ENCODE assay signal across 22 cellular contexts in genomic region chr4:118857760-118858159, GRCh38. TPM values are rescaled to one million over a fixed set of nuclear protein-coding genes. Genes with fewer than 3 reads are reported as not detected.
DNase-seq lines count a peak whose midpoint lies in the region; ATAC-seq, FAIRE-seq and TF ChIP-seq lines count a peak whose summit lies in the region.
"Had no signal": no experiment of that assay in that cellular context is flagged by ENCODE, and none has a peak within 500 bp of the region (broad histone marks: within the 10 kb centered on the region; RNA-seq: fewer than 3 reads in every experiment).

No MANE protein-coding gene starts in this region.

- peaks cover 3% of the 10 kb centered on the region; the same call in 1 of the 3 replicates for H3K36me3 Mint-ChIP-seq in GM23338 (ENCODE audit: low read depth)

- TF ChIP-seq POLR2A in HepG2 (IDR thresholded peaks at IDR 0.05; ENCODE audit: insufficient read depth in 1 of 2, low read depth in 2 of 2, low read length in 2 of 2) = no peak

- H3K27me3 Mint-ChIP-seq in GM23338 (ENCODE audit: insufficient read depth, low read depth, poor library complexity) = no peaks in the 10 kb centered on the region
- H3K27me3 Mint-ChIP-seq: CD4-positive, alpha-beta T cell had no signal

- no peaks in the 10 kb centered on the region for H3K9me2 ChIP-seq in GM23338 (ENCODE audit: insufficient read depth)
- H3K9me2 ChIP-seq in PC-9 (ENCODE audit: insufficient read depth) = no peaks in the 10 kb centered on the region

- H3K27ac ChIP-seq in GM23338 (ENCODE audit: low read depth) (no peak overlapping the region), PC-9 (no peak overlapping the region), HepG2 (ENCODE audit: extremely low read length, insufficient read depth, low read length) (no peak overlapping the region), pancreas (no peak overlapping the region)
- H3K27ac ChIP-seq: BLaER1 treated with 17β-estradiol and CSF1 and Interleukin-3, amounts not matched to agents 10 nM and 100 nM; HL-60; RWPE1 had no signal

- POLR2A ChIA-PET in PC-9 (lab: Charles Lee; ENCODE audit: unreplicated experiment) (no interaction called here), HepG2 (lab: Yijun Ruan, JAX) (no interaction called here)

- no peak overlapping the region for H3K9ac ChIP-seq in HepG2 (ENCODE audit: insufficient read depth, low read depth, low read length)
- H3K9ac ChIP-seq: BLaER1 treated with 17β-estradiol and CSF1 and Interleukin-3, amounts not matched to agents 10 nM and 100 nM had no signal

- H3K27me3 ChIP-seq in GM23338 (ENCODE audit: insufficient read depth) (no peaks in the 10 kb centered on the region), PC-9 (ENCODE audit: insufficient read depth, low read depth) (no peaks in the 10 kb centered on the region), HepG2 (ENCODE audit: control insufficient read depth in 1 of 2, insufficient read depth in 2 of 2, low read length in 2 of 2) (no peaks in the 10 kb centered on the region), pancreas (no peaks in the 10 kb centered on the region)
- H3K27me3 ChIP-seq: BLaER1 treated with 17β-estradiol and CSF1 and Interleukin-3, amounts not matched to agents 10 nM and 100 nM had no signal

- H3K79me2 ChIP-seq in GM23338 (replicated peaks; ENCODE audit: insufficient read depth) (peaks cover 6% of the 10 kb centered on the region; the same call in 1 of the 2 replicates), PC-9 (ENCODE audit: low read depth) (no peaks in the 10 kb centered on the region), HepG2 (ENCODE audit: insufficient read depth, low read length) (no peaks in the 10 kb centered on the region)

- intact Hi-C loops in PC-9 (cut with micrococcal nuclease; ENCODE audit: unreplicated experiment) (no loop called here), HepG2 (cut with micrococcal nuclease; ENCODE audit: unreplicated experiment) (no loop called here), pancreas (cut with DNase I) (no loop called here)

- TF ChIP-seq RAD21 in HepG2 (CRISPR knock-in tag; IDR thresholded peaks at IDR 0.05) = no peak

- CTCF ChIA-PET in PC-9 (lab: Charles Lee) = no interaction called here
- CTCF ChIA-PET in HepG2 (lab: Yijun Ruan, JAX; ENCODE audit: low intra/inter-chr PET ratio, low total read pairs) = no interaction called here

- H3K27ac Mint-ChIP-seq in GM23338 = peak overlapping the region; percentile 61; the same call in 1 of the 2 replicates
- H3K27ac Mint-ChIP-seq: CD4-positive, alpha-beta T cell had no signal

- H4K20me1 ChIP-seq in GM23338 (replicated peaks; ENCODE audit: insufficient read depth) (no peaks in the 10 kb centered on the region), PC-9 (ENCODE audit: insufficient read depth) (no peaks in the 10 kb centered on the region), HepG2 (ENCODE audit: insufficient read depth, low read length) (no peaks in the 10 kb centered on the region)
- H4K20me1 ChIP-seq: BLaER1 treated with 17β-estradiol and CSF1 and Interleukin-3, amounts not matched to agents 10 nM and 100 nM had no signal

- no peaks in the 10 kb centered on the region for H3F3A ChIP-seq in GM23338 (replicated peaks; ENCODE audit: low read depth)
- H3F3A ChIP-seq in PC-9 (ENCODE audit: insufficient read depth, low read depth) = no peaks in the 10 kb centered on the region

- DNase-seq in GM23338 (ENCODE audit: low spot score) (no peak), PC-9 (no peak), HepG2 (ENCODE audit: low spot score) (no peak), pancreas (no peak), inferior parietal cortex (ENCODE audit: extremely low spot score) (no peak)
- DNase-seq: AML-193; CD4-positive, alpha-beta T cell; MM.1S; NCI-H2029; NCI-H446; NCI-H526; NCI-H82; SHP77 had no signal

- H3K4me1 Mint-ChIP-seq in GM23338 = peaks cover 15% of the 10 kb centered on the region

- H3K4me3 ChIP-seq in GM23338 (no peak overlapping the region), PC-9 (no peak overlapping the region), HepG2 (replicated peaks in 1 of 3; ENCODE audit: insufficient read depth in 1 of 3, low read depth in 2 of 3, low read length in 3 of 3) (no peak overlapping the region), pancreas (no peak overlapping the region)
- H3K4me3 ChIP-seq: BLaER1 treated with 17β-estradiol and CSF1 and Interleukin-3, amounts not matched to agents 10 nM and 100 nM had no signal

- H2AFZ ChIP-seq in GM23338 (no peak overlapping the region), PC-9 (0 out of 2 replicates have a peak overlapping the region, but pooled peaks have one; percentile 8), HepG2 (ENCODE audit: low read length) (no peak overlapping the region)

- TF ChIP-seq EP300 in HepG2 (IDR thresholded peaks at IDR 0.05; ENCODE audit: low read depth in 2 of 2, low read length in 2 of 2) (no peak), HepG2 (CRISPR knock-in tag; IDR thresholded peaks at IDR 0.05; ENCODE audit: borderline replicate concordance) (no peak)

- in situ Hi-C loops in HepG2 (cut with HindIII; ENCODE audit: extremely low pct_ligation_motif_present, low pct_unique_long_range_greater_than_20kb) = no loop called here

- H3K36me3 ChIP-seq in GM23338 (ENCODE audit: insufficient read depth) = no peaks in the 10 kb centered on the region
- no peaks in the 10 kb centered on the region for H3K36me3 ChIP-seq in PC-9 (ENCODE audit: low read depth)
- H3K36me3 ChIP-seq in HepG2 (replicated peaks in 1 of 2; ENCODE audit: control insufficient read depth in 1 of 2, insufficient read depth in 2 of 2, low read length in 2 of 2) = no peaks in the 10 kb centered on the region
- no peaks in the 10 kb centered on the region for H3K36me3 ChIP-seq in pancreas
- H3K36me3 ChIP-seq: BLaER1 treated with 17β-estradiol and CSF1 and Interleukin-3, amounts not matched to agents 10 nM and 100 nM had no signal

- H3K9me3 ChIP-seq in PC-9 (ENCODE audit: insufficient read depth, low read depth) (no peaks in the 10 kb centered on the region), HepG2 (ENCODE audit: low read length) (no peaks in the 10 kb centered on the region), pancreas (no peaks in the 10 kb centered on the region)
- H3K9me3 ChIP-seq: BLaER1 treated with 17β-estradiol and CSF1 and Interleukin-3, amounts not matched to agents 10 nM and 100 nM had no signal

- TF ChIP-seq CTCF in GM23338 (conservative IDR thresholded peaks at IDR 0.05; ENCODE audit: low read depth in 2 of 2) = no peak
- TF ChIP-seq CTCF in PC-9 (conservative IDR thresholded peaks at IDR 0.05) = no peak
- no peak for TF ChIP-seq CTCF in HepG2 (CRISPR knock-in tag; IDR thresholded peaks at IDR 0.05)
- no peak for TF ChIP-seq CTCF in pancreas (IDR thresholded peaks at IDR 0.05)

- BruUV-seq in PC-9 (replicated peaks; lab: Mats Ljungman, UMichigan) = no TSS peak
- no TSS peak for BruUV-seq in HepG2 (replicated peaks; lab: Mats Ljungman, UMichigan)

- no peak overlapping the region for H3K4me3 Mint-ChIP-seq in GM23338
- H3K4me3 Mint-ChIP-seq: CD4-positive, alpha-beta T cell had no signal

- no peaks in the 10 kb centered on the region for H3K9me3 Mint-ChIP-seq in GM23338
- H3K9me3 Mint-ChIP-seq: CD4-positive, alpha-beta T cell had no signal

- no peak overlapping the region for H3K4me2 ChIP-seq in GM23338
- H3K4me2 ChIP-seq in PC-9 = no peak overlapping the region
- H3K4me2 ChIP-seq in HepG2 (ENCODE audit: low read depth, low read length) = no peak overlapping the region
- H3K4me2 ChIP-seq: BLaER1 treated with 17β-estradiol and CSF1 and Interleukin-3, amounts not matched to agents 10 nM and 100 nM had no signal

- FAIRE-seq in HepG2 (lab: Jason Lieb, UNC) = no peak
- FAIRE-seq in pancreas (lab: Jason Lieb, UNC) = peak; percentile 47
- FAIRE-seq: D721Med, GM18507, H1 had no signal

- 1% methylated on average over 2 of the region's 2 CpGs for WGBS in HepG2 (ENCODE audit: low lambda C conversion rate)
- WGBS in pancreas, 2 donors = 72 to 75% methylated on average over 2 of the region's 2 CpGs

- ATAC-seq in GM23338 (no peak), HepG2 (peak; percentile 28; the same call in 1 of the 3 replicates), pancreas (peak in 1 of 4 donors; percentile 69), esophagus mucosa (no peak), GM18870 (IDR thresholded peaks at IDR 0.05; ENCODE audit: unreplicated experiment) (no peak)
- ATAC-seq: HCT116 had no signal

- H3K4me1 ChIP-seq in GM23338 (ENCODE audit: insufficient read depth) = peaks cover 5% of the 10 kb centered on the region
- no peaks in the 10 kb centered on the region for H3K4me1 ChIP-seq in PC-9 (replicated peaks; ENCODE audit: insufficient read depth)
- H3K4me1 ChIP-seq in HepG2 (ENCODE audit: insufficient read depth, low read length) = no peaks in the 10 kb centered on the region
- H3K4me1 ChIP-seq in pancreas = peaks cover 0 to 6% (median 0%) of the 10 kb centered on the region in 3 donors
- H3K4me1 ChIP-seq: BLaER1 treated with 17β-estradiol and CSF1 and Interleukin-3, amounts not matched to agents 10 nM and 100 nM had no signal

RNA-seq across cellular contexts. Expression of gene SEC24D, which starts 21.8 kb away (rescaled TPM):
- 87.3 and 94.8 TPM in 2 replicates for total RNA-seq in GM23338 (2014; rRNA removed; shearing (Covaris generic))
- 33.2 and 37.6 TPM in 2 replicates for polyA plus RNA-seq in GM23338 (2016; fragmentation: Nextera tagmentation; extraction: Ambion mirVana)
- total RNA-seq in PC-9 (2021) = 10.2 and 17.3 TPM in 2 replicates
- 51.1 and 78.6 TPM in 2 replicates for total RNA-seq in HepG2 (2016; rRNA removed; fragmentation: Illumina TruSeq; extraction: Trizol)
- total RNA-seq in HepG2 (2016; cell fraction: cytosol; rRNA removed; fragmentation: Illumina TruSeq; extraction: Trizol; ENCODE audit: low read depth) = 3.7 and 5.0 TPM in 2 replicates
- total RNA-seq in HepG2 (2016; cell fraction: insoluble cytoplasmic fraction; rRNA removed; fragmentation: Illumina TruSeq; extraction: Trizol) = 48.9 and 73.2 TPM in 2 replicates
- 14.9 and 16.7 TPM in 2 replicates for total RNA-seq in HepG2 (2016; cell fraction: membrane; rRNA removed; fragmentation: Illumina TruSeq; extraction: Trizol)
- 63.1 and 69.1 TPM in 2 replicates for total RNA-seq in HepG2 (2016; cell fraction: nucleus; rRNA removed; fragmentation: Illumina TruSeq; extraction: Trizol)
- polyA plus RNA-seq in HepG2 (2011; rRNA removed) = 21.6 and 30.0 TPM in 2 replicates
- 16.7 and 20.5 TPM in 2 replicates for polyA plus RNA-seq in HepG2 (2011; cell fraction: cytosol; rRNA removed)
- polyA plus RNA-seq in HepG2 (2011; cell fraction: nucleus; rRNA removed) = 34.6 and 53.4 TPM in 2 replicates
- polyA plus RNA-seq in HepG2 (2012) = 19.7 and 29.9 TPM in 2 replicates
- 2.3 and 2.5 TPM in 2 replicates for polyA plus RNA-seq in HepG2 (2016; cell fraction: cytosol; fragmentation: Illumina TruSeq; extraction: Trizol; ENCODE audit: low read depth)
- 64.1 and 66.0 TPM in 2 replicates for polyA plus RNA-seq in HepG2 (2016; cell fraction: insoluble cytoplasmic fraction; fragmentation: Illumina TruSeq; extraction: Trizol; ENCODE audit: low read depth)
- 5.7 and 8.1 TPM in 2 replicates for polyA plus RNA-seq in HepG2 (2016; cell fraction: membrane; fragmentation: Illumina TruSeq; extraction: Trizol; ENCODE audit: low read depth)
- 37.6 and 38.9 TPM in 2 replicates for polyA plus RNA-seq in HepG2 (2016; cell fraction: nucleus; fragmentation: Illumina TruSeq; extraction: Trizol; ENCODE audit: insufficient read depth, low read depth)
- polyA minus RNA-seq in HepG2 (2011; rRNA and poly(A)+ RNA removed; ENCODE audit: low replicate concordance) = 11.6 and 45.4 TPM in 2 replicates
- 32.8 and 36.6 TPM in 2 replicates for polyA minus RNA-seq in HepG2 (2011; cell fraction: cytosol; rRNA and poly(A)+ RNA removed)
- 99.5 and 125 TPM in 2 replicates for polyA minus RNA-seq in HepG2 (2011; cell fraction: nucleus; rRNA and poly(A)+ RNA removed)
- total RNA-seq in pancreas = 10 to 100 TPM; 31.0 to 49.6 (median 41.0) TPM
- polyA plus RNA-seq in pancreas = 10 to 100 TPM; 10.9 to 20.1 TPM
- total RNA-seq in esophagus mucosa = 14.0 TPM

RNA-seq across cellular contexts. Expression of gene SYNPO2, which starts 30.9 kb away (rescaled TPM):
- 3.1 and 3.4 TPM in 2 replicates for total RNA-seq in GM23338 (2014; rRNA removed; shearing (Covaris generic))
- 2.1 and 2.4 TPM in 2 replicates for polyA plus RNA-seq in GM23338 (2016; fragmentation: Nextera tagmentation; extraction: Ambion mirVana)
- 0.53 and 0.87 TPM in 2 replicates for total RNA-seq in PC-9 (2021)
- total RNA-seq in HepG2 (2016; rRNA removed; fragmentation: Illumina TruSeq; extraction: Trizol) = 0.04 TPM in 1 of 2 replicates, not detected in the other
- not detected in 2 replicates for total RNA-seq in HepG2 (2016; cell fraction: cytosol; rRNA removed; fragmentation: Illumina TruSeq; extraction: Trizol; ENCODE audit: low read depth)
- not detected in 2 replicates for total RNA-seq in HepG2 (2016; cell fraction: insoluble cytoplasmic fraction; rRNA removed; fragmentation: Illumina TruSeq; extraction: Trizol)
- 0.03 TPM in 1 of 2 replicates, not detected in the other for total RNA-seq in HepG2 (2016; cell fraction: membrane; rRNA removed; fragmentation: Illumina TruSeq; extraction: Trizol)
- 0.06 TPM in 1 of 2 replicates, not detected in the other for total RNA-seq in HepG2 (2016; cell fraction: nucleus; rRNA removed; fragmentation: Illumina TruSeq; extraction: Trizol)
- 0.01 TPM in 1 of 2 replicates, not detected in the other for polyA plus RNA-seq in HepG2 (2011; rRNA removed)
- polyA plus RNA-seq in HepG2 (2011; cell fraction: cytosol; rRNA removed) = 0.01 TPM in 1 of 2 replicates, not detected in the other
- not detected in 2 replicates for polyA plus RNA-seq in HepG2 (2011; cell fraction: nucleus; rRNA removed)
- polyA plus RNA-seq in HepG2 (2012) = 0.04 TPM in 2 replicates
- polyA plus RNA-seq in HepG2 (2016; cell fraction: cytosol; fragmentation: Illumina TruSeq; extraction: Trizol; ENCODE audit: low read depth) = 0.03 TPM in 1 of 2 replicates, not detected in the other
- polyA plus RNA-seq in HepG2 (2016; cell fraction: insoluble cytoplasmic fraction; fragmentation: Illumina TruSeq; extraction: Trizol; ENCODE audit: low read depth) = not detected in 2 replicates
- not detected in 2 replicates for polyA plus RNA-seq in HepG2 (2016; cell fraction: membrane; fragmentation: Illumina TruSeq; extraction: Trizol; ENCODE audit: low read depth)
- polyA plus RNA-seq in HepG2 (2016; cell fraction: nucleus; fragmentation: Illumina TruSeq; extraction: Trizol; ENCODE audit: insufficient read depth, low read depth) = 0.15 TPM in 2 replicates
- polyA minus RNA-seq in HepG2 (2011; rRNA and poly(A)+ RNA removed; ENCODE audit: low replicate concordance) = 0.63 TPM in 1 of 2 replicates, not detected in the other
- polyA minus RNA-seq in HepG2 (2011; cell fraction: cytosol; rRNA and poly(A)+ RNA removed) = not detected in 2 replicates
- 0.12 TPM in 1 of 2 replicates, not detected in the other for polyA minus RNA-seq in HepG2 (2011; cell fraction: nucleus; rRNA and poly(A)+ RNA removed)
- 10 to 100 TPM in 1 of 6 donors, 1 to 10 TPM in 5; 2.1 to 10.9 (median 3.9) TPM for total RNA-seq in pancreas
- polyA plus RNA-seq in pancreas = 1 to 10 TPM; 2.9 to 5.3 TPM
- total RNA-seq in esophagus mucosa = 13.3 TPM
